In the genomic region with DNA sequence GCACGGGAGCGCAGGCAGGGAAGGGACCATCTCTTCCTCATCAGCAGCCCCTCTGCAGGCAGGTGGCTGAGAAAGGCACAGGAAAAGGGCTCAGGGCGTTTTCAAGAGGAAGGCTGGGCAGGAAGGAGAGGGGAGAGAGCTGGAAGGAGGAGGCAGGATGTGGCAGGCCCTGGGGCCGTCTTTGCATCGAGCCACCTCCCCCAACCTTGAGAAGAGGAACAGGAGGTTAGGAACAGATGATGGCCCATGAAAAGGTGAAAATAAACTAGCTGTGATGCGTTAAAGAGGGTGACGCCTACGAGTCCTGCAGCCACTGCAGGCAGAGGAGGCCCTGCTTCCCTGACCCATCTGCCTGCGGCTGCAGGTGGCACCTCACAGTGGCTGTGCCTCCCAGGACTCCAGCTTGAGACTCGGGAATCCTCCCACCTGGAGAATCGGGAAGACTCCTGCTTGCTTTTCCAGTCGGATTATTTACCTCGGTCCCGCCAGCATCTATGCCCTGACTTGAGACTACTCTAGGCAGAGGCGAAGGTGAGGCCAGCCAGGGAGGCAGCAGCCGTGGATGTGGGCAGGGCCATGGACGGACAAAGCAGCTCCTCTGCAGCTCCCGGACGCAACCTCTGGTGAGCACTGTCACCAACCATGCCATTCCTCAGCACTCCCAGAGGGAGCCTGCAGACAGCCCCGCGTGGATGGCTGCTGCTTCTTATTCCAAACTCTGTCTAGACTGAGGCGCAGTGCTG, we compare ENCODE assay signal across 10 cellular contexts. TPM values are rescaled to one million over a fixed set of nuclear protein-coding genes. Genes with fewer than 3 reads are reported as not detected.
DNase-seq lines count a peak whose midpoint lies in the region; ATAC-seq, FAIRE-seq and TF ChIP-seq lines count a peak whose summit lies in the region.
"Had no signal": no experiment of that assay in that cellular context is flagged by ENCODE, and none has a peak within 500 bp of the region (broad histone marks: within the 10 kb centered on the region; RNA-seq: fewer than 3 reads in every experiment).

No MANE protein-coding gene starts in this region.

- no peak for DNase-seq in HepG2 (ENCODE audit: low spot score)
- DNase-seq in right lobe of liver, result no peak
- peak; percentile 30 for DNase-seq in activated T-helper 1 cell treated with anti-CD3 and anti-CD28 coated beads, Interleukin-12 subunit alpha, Interleukin-12 subunit beta, Interleukin-2, Interleukin-4 antibody, amounts not matched to agents 30 ng/mL and 10 ng/mL and 1 ng/mL, durations not matched to agents 14 hours and 24 hours and 36 hours (ENCODE audit: low spot score)
- DNase-seq in ureter (ENCODE audit: low spot score), result peak; percentile 41
- no peak for DNase-seq in smooth muscle cell (lab: John Stamatoyannopoulos, UW; ENCODE audit: unreplicated experiment)
- no peak for DNase-seq in NCI-H1436 (lab: John Stamatoyannopoulos, UW)
- no peak for DNase-seq in NCI-H2196 treated with DMSO at 0.1 percent for 48 hours (lab: John Stamatoyannopoulos, UW; ENCODE audit: unreplicated experiment)
- DNase-seq: mesenchymal stem cell had no signal

- peaks cover 23% of the 10 kb centered on the region for H3K36me3 Mint-ChIP-seq in activated T-helper 1 cell treated with anti-CD3 and anti-CD28 coated beads, Interleukin-12 subunit alpha, Interleukin-12 subunit beta, Interleukin-2, Interleukin-4 antibody, amounts not matched to agents 30 ng/mL and 10 ng/mL and 1 ng/mL, durations not matched to agents 14 hours and 24 hours and 36 hours (ENCODE audit: low read depth)

- TF ChIP-seq POLR2A in HepG2 (IDR thresholded peaks at IDR 0.05; ENCODE audit: insufficient read depth in 1 of 2, low read depth in 2 of 2, low read length in 2 of 2), result no peak
- no peak for TF ChIP-seq POLR2A in right lobe of liver (IDR thresholded peaks at IDR 0.05)

- no peaks in the 10 kb centered on the region for H3F3A ChIP-seq in smooth muscle cell (ENCODE audit: low read depth)

- no peak overlapping the region for H2AFZ ChIP-seq in HepG2 (ENCODE audit: low read length)
- no peak overlapping the region for H2AFZ ChIP-seq in smooth muscle cell (ENCODE audit: low read depth)

- H3K4me3 ChIP-seq in HepG2 (replicated peaks in 1 of 3; ENCODE audit: insufficient read depth in 1 of 3, low read depth in 2 of 3, low read length in 3 of 3) (no peak overlapping the region), right lobe of liver (no peak overlapping the region), smooth muscle cell (no peak overlapping the region)

- intact Hi-C loops in HepG2 (cut with micrococcal nuclease; ENCODE audit: unreplicated experiment), result no loop called here
- intact Hi-C loops in right lobe of liver (cut with DNase I), result no loop called here
- intact Hi-C loops in activated T-helper 1 cell treated with anti-CD3 and anti-CD28 coated beads, Interleukin-12 subunit alpha, Interleukin-12 subunit beta, Interleukin-2, Interleukin-4 antibody, amounts not matched to agents 30 ng/mL and 10 ng/mL and 1 ng/mL, durations not matched to agents 14 hours and 24 hours and 36 hours (cut with micrococcal nuclease), result no loop called here

- H3K79me2 ChIP-seq in HepG2 (ENCODE audit: insufficient read depth, low read length) (no peaks in the 10 kb centered on the region), smooth muscle cell (ENCODE audit: low read depth) (no peaks in the 10 kb centered on the region)

- POLR2A ChIA-PET in HepG2 (lab: Yijun Ruan, JAX), result no interaction called here

- H3K9ac ChIP-seq in HepG2 (ENCODE audit: insufficient read depth, low read depth, low read length) (no peak overlapping the region), smooth muscle cell (ENCODE audit: low read depth) (no peak overlapping the region)

- TF ChIP-seq CTCF in HepG2 (CRISPR knock-in tag; IDR thresholded peaks at IDR 0.05) (no peak), right lobe of liver (IDR thresholded peaks at IDR 0.05) (no peak), smooth muscle cell (IDR thresholded peaks at IDR 0.05; ENCODE audit: borderline replicate concordance, insufficient read depth, poor library complexity, severe bottlenecking) (no peak)

- H3K27me3 ChIP-seq in HepG2 (ENCODE audit: control insufficient read depth in 1 of 2, insufficient read depth in 2 of 2, low read length in 2 of 2) (0 out of 5 replicates have a peak, but pooled peaks cover 0 to 2% of the 10 kb centered on the region in 2 experiments), right lobe of liver (no peaks in the 10 kb centered on the region), smooth muscle cell (ENCODE audit: low read depth) (no peaks in the 10 kb centered on the region)

- H3K27ac ChIP-seq in HepG2 (ENCODE audit: extremely low read length, insufficient read depth, low read length) (no peak overlapping the region), right lobe of liver (no peak overlapping the region), smooth muscle cell (ENCODE audit: low read depth) (no peak overlapping the region)

- no peak for FAIRE-seq in HepG2 (lab: Jason Lieb, UNC)

- H3K27me3 Mint-ChIP-seq in activated T-helper 1 cell treated with anti-CD3 and anti-CD28 coated beads, Interleukin-12 subunit alpha, Interleukin-12 subunit beta, Interleukin-2, Interleukin-4 antibody, amounts not matched to agents 30 ng/mL and 10 ng/mL and 1 ng/mL, durations not matched to agents 14 hours and 24 hours and 36 hours (ENCODE audit: insufficient read depth), result no peaks in the 10 kb centered on the region
- H3K27me3 Mint-ChIP-seq: dendritic cell treated with granulocyte-macrophage colony-stimulating factor and Interleukin-4, amounts not matched to agents 40 ng/mL and 50 ng/mL, for 4 days had no signal

- CTCF ChIA-PET in HepG2 (lab: Yijun Ruan, JAX; ENCODE audit: low intra/inter-chr PET ratio, low total read pairs), result no interaction called here

- ATAC-seq in HepG2 (peak; percentile 59), right lobe of liver (no peak), HG03196 (IDR thresholded peaks at IDR 0.05; ENCODE audit: unreplicated experiment) (peak; percentile 53)

- no peak overlapping the region for H3K4me2 ChIP-seq in HepG2 (ENCODE audit: low read depth, low read length)
- H3K4me2 ChIP-seq in smooth muscle cell, result no peak overlapping the region

- H3K36me3 ChIP-seq in HepG2 (replicated peaks in 1 of 2; ENCODE audit: control insufficient read depth in 1 of 2, insufficient read depth in 2 of 2, low read length in 2 of 2) (no peaks in the 10 kb centered on the region), right lobe of liver (no peaks in the 10 kb centered on the region), smooth muscle cell (ENCODE audit: low read depth) (no peaks in the 10 kb centered on the region)

- TF ChIP-seq EP300 in HepG2 (IDR thresholded peaks at IDR 0.05; ENCODE audit: low read depth in 2 of 2, low read length in 2 of 2) (no peak), HepG2 (CRISPR knock-in tag; IDR thresholded peaks at IDR 0.05; ENCODE audit: borderline replicate concordance) (no peak)

- H3K4me3 Mint-ChIP-seq in activated T-helper 1 cell treated with anti-CD3 and anti-CD28 coated beads, Interleukin-12 subunit alpha, Interleukin-12 subunit beta, Interleukin-2, Interleukin-4 antibody, amounts not matched to agents 30 ng/mL and 10 ng/mL and 1 ng/mL, durations not matched to agents 14 hours and 24 hours and 36 hours, result peak overlapping the region; percentile 66
- H3K4me3 Mint-ChIP-seq: dendritic cell treated with granulocyte-macrophage colony-stimulating factor and Interleukin-4, amounts not matched to agents 40 ng/mL and 50 ng/mL, for 4 days had no signal

- H3K4me1 ChIP-seq in HepG2 (ENCODE audit: insufficient read depth, low read length) (no peaks in the 10 kb centered on the region), right lobe of liver (no peaks in the 10 kb centered on the region), smooth muscle cell (ENCODE audit: low read depth) (no peaks in the 10 kb centered on the region)

- H3K9me3 ChIP-seq in HepG2 (ENCODE audit: low read length) (no peaks in the 10 kb centered on the region), right lobe of liver (no peaks in the 10 kb centered on the region), smooth muscle cell (replicated peaks; ENCODE audit: low read depth) (no peaks in the 10 kb centered on the region)

- no peak for TF ChIP-seq RAD21 in HepG2 (CRISPR knock-in tag; IDR thresholded peaks at IDR 0.05)

- in situ Hi-C loops in HepG2 (cut with HindIII; ENCODE audit: extremely low pct_ligation_motif_present, low pct_unique_long_range_greater_than_20kb), result no loop called here

- WGBS in HepG2 (ENCODE audit: low lambda C conversion rate), result 60% methylated on average over 15 of the region's 22 CpGs
- WGBS in right lobe of liver (ENCODE audit: insufficient coverage, low coverage, low lambda C conversion rate, missing lambda C conversion rate), result 49% methylated on average over 8 of the region's 22 CpGs
- 64% methylated on average over 22 of the region's 22 CpGs for WGBS in smooth muscle cell (ENCODE audit: low lambda C conversion rate)

- H3K9me3 Mint-ChIP-seq in activated T-helper 1 cell treated with anti-CD3 and anti-CD28 coated beads, Interleukin-12 subunit alpha, Interleukin-12 subunit beta, Interleukin-2, Interleukin-4 antibody, amounts not matched to agents 30 ng/mL and 10 ng/mL and 1 ng/mL, durations not matched to agents 14 hours and 24 hours and 36 hours, result no peaks in the 10 kb centered on the region
- H3K9me3 Mint-ChIP-seq: dendritic cell treated with granulocyte-macrophage colony-stimulating factor and Interleukin-4, amounts not matched to agents 40 ng/mL and 50 ng/mL, for 4 days had no signal

- no TSS peak for BruUV-seq in HepG2 (replicated peaks; lab: Mats Ljungman, UMichigan)

- no peaks in the 10 kb centered on the region for H4K20me1 ChIP-seq in HepG2 (ENCODE audit: insufficient read depth, low read length)
- no peaks in the 10 kb centered on the region for H4K20me1 ChIP-seq in smooth muscle cell (ENCODE audit: low read depth)

- H3K27ac Mint-ChIP-seq in activated T-helper 1 cell treated with anti-CD3 and anti-CD28 coated beads, Interleukin-12 subunit alpha, Interleukin-12 subunit beta, Interleukin-2, Interleukin-4 antibody, amounts not matched to agents 30 ng/mL and 10 ng/mL and 1 ng/mL, durations not matched to agents 14 hours and 24 hours and 36 hours, result peak overlapping the region; percentile 69
- H3K27ac Mint-ChIP-seq: dendritic cell treated with granulocyte-macrophage colony-stimulating factor and Interleukin-4, amounts not matched to agents 40 ng/mL and 50 ng/mL, for 4 days had no signal

- peaks cover 15% of the 10 kb centered on the region for H3K4me1 Mint-ChIP-seq in activated T-helper 1 cell treated with anti-CD3 and anti-CD28 coated beads, Interleukin-12 subunit alpha, Interleukin-12 subunit beta, Interleukin-2, Interleukin-4 antibody, amounts not matched to agents 30 ng/mL and 10 ng/mL and 1 ng/mL, durations not matched to agents 14 hours and 24 hours and 36 hours (ENCODE audit: low read depth)

RNA-seq across cellular contexts. Expression of gene MED10, which starts 18.2 kb away (rescaled TPM):
- total RNA-seq in HepG2 (2016; rRNA removed; fragmentation: Illumina TruSeq; extraction: Trizol) (11.2 and 13.2 TPM in 2 replicates), right lobe of liver (10 to 100 TPM in 4 of 6 experiments, 1 to 10 TPM in 2; 9.3 to 15.4 (median 12.7) TPM), ureter (36.5 TPM), smooth muscle cell (23.0 and 28.6 TPM in 2 replicates)
- 3.7 and 4.1 TPM in 2 replicates for total RNA-seq in HepG2 (2016; cell fraction: cytosol; rRNA removed; fragmentation: Illumina TruSeq; extraction: Trizol; ENCODE audit: low read depth)
- 10.9 and 11.7 TPM in 2 replicates for total RNA-seq in HepG2 (2016; cell fraction: insoluble cytoplasmic fraction; rRNA removed; fragmentation: Illumina TruSeq; extraction: Trizol)
- 7.8 and 8.2 TPM in 2 replicates for total RNA-seq in HepG2 (2016; cell fraction: membrane; rRNA removed; fragmentation: Illumina TruSeq; extraction: Trizol)
- total RNA-seq in HepG2 (2016; cell fraction: nucleus; rRNA removed; fragmentation: Illumina TruSeq; extraction: Trizol), result 13.7 and 13.9 TPM in 2 replicates
- polyA plus RNA-seq in HepG2 (2011; rRNA removed) (23.7 and 24.4 TPM in 2 replicates), smooth muscle cell (96.2 and 124 TPM in 2 replicates)
- polyA plus RNA-seq in HepG2 (2011; cell fraction: cytosol; rRNA removed), result 23.9 and 24.1 TPM in 2 replicates
- 26.0 and 30.0 TPM in 2 replicates for polyA plus RNA-seq in HepG2 (2011; cell fraction: nucleus; rRNA removed)
- 27.4 and 34.1 TPM in 2 replicates for polyA plus RNA-seq in HepG2 (2012)
- polyA plus RNA-seq in HepG2 (2016; cell fraction: cytosol; fragmentation: Illumina TruSeq; extraction: Trizol; ENCODE audit: low read depth), result 9.0 and 10.1 TPM in 2 replicates
- polyA plus RNA-seq in HepG2 (2016; cell fraction: insoluble cytoplasmic fraction; fragmentation: Illumina TruSeq; extraction: Trizol; ENCODE audit: low read depth), result 34.9 and 37.5 TPM in 2 replicates
- polyA plus RNA-seq in HepG2 (2016; cell fraction: membrane; fragmentation: Illumina TruSeq; extraction: Trizol; ENCODE audit: low read depth), result 10.9 and 13.7 TPM in 2 replicates
- 25.8 and 28.5 TPM in 2 replicates for polyA plus RNA-seq in HepG2 (2016; cell fraction: nucleus; fragmentation: Illumina TruSeq; extraction: Trizol; ENCODE audit: insufficient read depth, low read depth)
- polyA minus RNA-seq in HepG2 (2011; rRNA and poly(A)+ RNA removed; ENCODE audit: low replicate concordance), result 7.4 and 12.3 TPM in 2 replicates
- polyA minus RNA-seq in HepG2 (2011; cell fraction: cytosol; rRNA and poly(A)+ RNA removed), result 5.0 and 5.5 TPM in 2 replicates
- 31.8 and 34.8 TPM in 2 replicates for polyA minus RNA-seq in HepG2 (2011; cell fraction: nucleus; rRNA and poly(A)+ RNA removed)
- total RNA-seq in activated T-helper 1 cell treated with anti-CD3 and anti-CD28 coated beads, Interleukin-12 subunit alpha, Interleukin-12 subunit beta, Interleukin-2, Interleukin-4 antibody, amounts not matched to agents 30 ng/mL and 10 ng/mL and 1 ng/mL, durations not matched to agents 14 hours and 24 hours and 36 hours, result 60.2 and 67.1 TPM in 2 replicates

Comparison
In these comparisons a context has a peak if more than half of its experiments do, and no peak if none do; other contexts are left out.
1. ATAC-seq: peak in HepG2 (single experiment) and HG03196 (single experiment); none in right lobe of liver (0 of 4).
2. DNase-seq: peak in activated T-helper 1 cell treated with anti-CD3 and anti-CD28 coated beads, Interleukin-12 subunit alpha, Interleukin-12 subunit beta, Interleukin-2, Interleukin-4 antibody, amounts not matched to agents 30 ng/mL and 10 ng/mL and 1 ng/mL, durations not matched to agents 14 hours and 24 hours and 36 hours (single experiment) and ureter (single experiment); none in HepG2 (single experiment), right lobe of liver (0 of 3), smooth muscle cell (single experiment), NCI-H1436 (single experiment) and NCI-H2196 treated with DMSO at 0.1 percent for 48 hours (single experiment).